Comparison of ENCODE assay signal across 27 cellular contexts in the genomic region with DNA sequence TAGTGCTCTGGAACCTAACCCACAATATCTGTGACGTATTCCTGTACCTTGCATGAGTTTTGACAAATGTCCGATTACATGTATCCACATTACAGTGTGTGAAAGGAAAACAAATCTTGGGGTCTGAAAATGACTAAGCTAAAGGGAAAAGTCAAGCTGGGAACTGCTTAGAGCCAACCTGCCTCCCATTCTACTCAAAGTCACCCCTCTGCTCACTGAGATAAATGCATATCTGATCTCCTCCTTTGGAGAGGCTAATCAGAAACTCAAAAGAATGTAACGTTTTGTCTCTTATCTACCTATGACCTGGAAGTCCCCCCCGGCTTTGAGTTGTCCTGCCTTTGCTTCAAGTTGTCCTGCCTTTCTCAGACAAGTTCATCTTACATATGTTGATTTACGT.
"Had no signal": no experiment of that assay in that cellular context is flagged by ENCODE, and none has a peak within 500 bp of the region (broad histone marks: within the 10 kb centered on the region; RNA-seq: fewer than 3 reads in every experiment).

No MANE protein-coding gene starts in this region.

- H3K9me3 ChIP-seq: suprapubic skin, testis, thoracic aorta, thyroid gland, transverse colon, upper lobe of right lung, uterus, vagina had no signal

- DNase-seq: stimulated activated CD4-positive, alpha-beta T cell treated with anti-CD3 and anti-CD28 coated beads, Interleukin-2, amount 100 ng/mL, for 48 hours; stimulated activated CD4-positive, alpha-beta T cell treated with anti-CD3 and anti-CD28 coated beads, Interleukin-4, amount 100 ng/mL, for 1 hour; stimulated activated CD4-positive, alpha-beta T cell treated with anti-CD3 and anti-CD28 coated beads, Interleukin-4, amount 100 ng/mL, for 24 hours; stimulated activated CD4-positive, alpha-beta T cell treated with anti-CD3 and anti-CD28 coated beads, Interleukin-4, amount 100 ng/mL, for 4 hours; stimulated activated CD8-positive, alpha-beta memory T cell treated with anti-CD3 and anti-CD28 coated beads, Interleukin-4, amount 100 ng/mL, for 48 hours; stimulated activated naive B cell treated with anti-CD40 and anti-IgM and Interleukin-4, amounts not matched to agents 10 μg/mL and 1 μg/mL and 100 μg/mL, for 72 hours; stimulated activated naive CD4-positive, alpha-beta T cell; stimulated activated naive CD4-positive, alpha-beta T cell treated with Interleukin-2 at 50 U/mL for 16 hours; stimulated activated naive CD8-positive, alpha-beta T cell treated with anti-CD3 and anti-CD28 coated beads, Interleukin-15, amount 100 ng/mL, for 72 hours; stimulated activated naive CD8-positive, alpha-beta T cell treated with anti-CD3 and anti-CD28 coated beads, Interleukin-15, Interleukin-2, amounts not matched to agents 100 U/mL and 50 U/mL, for 24 hours; stomach; substantia nigra; testis; thyroid gland; tibial artery; transverse colon; trophoblast cell; upper lobe of left lung; upper lobe of right lung; uterus had no signal

- H3K4me1 ChIP-seq: stomach, suprapubic skin, testis, thyroid gland, tibial artery, tibial nerve, transverse colon, upper lobe of left lung, upper lobe of right lung, uterus, vagina had no signal

- ATAC-seq: stimulated activated effector memory CD8-positive, alpha-beta T cell treated with anti-CD3 and anti-CD28 coated beads, Interleukin-12 subunit alpha, Interleukin-12 subunit beta, amount 100 ng/mL, for 72 hours; stimulated activated memory B cell treated with anti-CD40 and anti-IgM and Interleukin-4, amounts not matched to agents 10 μg/mL and 1 μg/mL and 100 μg/mL, for 72 hours; stimulated activated naive B cell treated with anti-CD40 and anti-IgM and Interleukin-4, amounts not matched to agents 10 μg/mL and 1 μg/mL and 100 μg/mL, for 72 hours; stimulated activated naive CD8-positive, alpha-beta T cell treated with anti-CD3 and anti-CD28 coated beads, Interleukin-15, amount 100 ng/mL, for 72 hours; stimulated activated naive CD8-positive, alpha-beta T cell treated with anti-CD3 and anti-CD28 coated beads, Interleukin-15, Interleukin-2, amounts not matched to agents 100 U/mL and 50 U/mL, for 24 hours; upper lobe of right lung had no signal

- H3K36me3 ChIP-seq: stomach, suprapubic skin, thoracic aorta, thyroid gland, tibial artery, tibial nerve, transverse colon, upper lobe of left lung, upper lobe of right lung, uterus, vagina had no signal

- FAIRE-seq: urothelium cell line had no signal

- H3K27ac ChIP-seq: stomach, suprapubic skin, testis, thoracic aorta, thyroid gland, tibial artery, tibial nerve, transverse colon, upper lobe of left lung, upper lobe of right lung, uterus, vagina had no signal

- H3K27me3 ChIP-seq: stomach, suprapubic skin, testis, thyroid gland, tibial artery, tibial nerve, transverse colon, upper lobe of left lung, upper lobe of right lung, uterus, vagina had no signal

- H3K4me3 ChIP-seq: stomach, suprapubic skin, testis, thoracic aorta, thyroid gland, tibial artery, tibial nerve, transverse colon, upper lobe of left lung, upper lobe of right lung, uterus, vagina had no signal
